9 cellular contexts compared by ENCODE assay signal in the genomic region with DNA sequence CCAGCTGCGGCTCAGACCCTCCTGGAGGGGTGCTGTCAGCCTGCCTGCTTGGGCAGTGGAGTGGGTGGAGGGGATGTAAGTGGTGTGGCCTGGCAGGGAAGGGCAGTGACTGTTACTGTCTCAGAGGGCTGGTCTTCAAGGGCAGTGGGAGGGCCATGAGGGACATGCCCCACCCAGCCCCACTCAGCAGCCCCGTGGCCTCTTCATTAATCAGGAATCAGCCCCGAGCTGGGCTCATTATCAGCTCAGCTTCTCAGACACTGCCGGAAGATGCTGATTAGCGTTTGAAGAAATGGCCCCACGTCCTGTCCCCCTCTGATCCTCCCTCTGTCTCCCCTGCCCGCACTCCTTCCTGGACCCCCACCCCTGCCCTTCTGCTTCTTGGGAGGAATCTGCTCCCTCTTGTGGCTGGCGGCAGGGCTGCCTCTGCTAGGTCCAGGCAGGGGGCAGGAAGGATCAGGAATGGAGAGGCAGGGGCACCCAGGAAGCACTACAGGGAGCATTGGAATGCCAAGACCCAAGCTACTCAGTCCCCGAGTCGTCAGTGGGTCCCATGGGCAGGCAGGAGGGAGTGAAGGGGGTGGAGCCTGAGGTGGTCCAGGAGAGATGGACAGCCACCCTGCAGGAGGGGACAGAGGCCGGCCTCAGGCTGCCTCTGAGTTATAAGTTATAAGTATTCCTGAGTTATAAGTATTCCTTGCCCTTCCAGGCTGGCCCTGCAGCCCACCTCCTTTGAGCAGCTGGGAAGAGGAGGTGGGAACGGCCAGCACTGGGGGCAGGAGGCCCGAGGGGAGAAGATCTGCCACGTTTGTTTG. TPM values are rescaled to one million over a fixed set of nuclear protein-coding genes. Genes with fewer than 3 reads are reported as not detected.
DNase-seq lines count a peak whose midpoint lies in the region; ATAC-seq and TF ChIP-seq lines count a peak whose summit lies in the region.
"Had no signal": no experiment of that assay in that cellular context is flagged by ENCODE, and none has a peak within 500 bp of the region (broad histone marks: within the 10 kb centered on the region; RNA-seq: fewer than 3 reads in every experiment).

No MANE protein-coding gene starts in this region.

- peak overlapping the region in 1 of 2 donors; percentile 52 for H3K4me3 Mint-ChIP-seq in activated T-cell treated with anti-CD3 and anti-CD28 coated beads, Interleukin-2, amount 50 U/mL, for 72 hours
- H3K4me3 Mint-ChIP-seq in activated T-cell treated with anti-CD3 and anti-CD28 coated beads, Interleukin-2, amount 50 U/mL, for 4 hours = no peak overlapping the region

- TF ChIP-seq CTCF in cardiac fibroblast (IDR thresholded peaks at IDR 0.05; ENCODE audit: low read depth, low read length) = peak; percentile 87

- DNase-seq in activated T-cell treated with anti-CD3 and anti-CD28 coated beads, Interleukin-2, amount 50 U/mL, for 72 hours = no peak
- no peak for DNase-seq in activated T-cell treated with anti-CD3 and anti-CD28 coated beads, Interleukin-2, amount 50 U/mL, for 4 hours
- DNase-seq in NCI-H2196 (lab: John Stamatoyannopoulos, UW; ENCODE audit: unreplicated experiment) = peak; percentile 13
- peak; percentile 36 to 61 for DNase-seq in cardiac fibroblast (ENCODE audit: low read depth in 2 of 2)
- peak; percentile 9 to 22 for DNase-seq in lung microvascular endothelial cell (ENCODE audit: low read depth in 2 of 2)
- DNase-seq in dedifferentiated amniotic fluid mesenchymal stem cell (ENCODE audit: extremely low spot score) = no peak

- H3K4me1 Mint-ChIP-seq in activated T-cell treated with anti-CD3 and anti-CD28 coated beads, Interleukin-2, amount 50 U/mL, for 72 hours (ENCODE audit: low read depth) = peaks cover 18% of the 10 kb centered on the region
- peaks cover 13% of the 10 kb centered on the region for H3K4me1 Mint-ChIP-seq in activated T-cell treated with anti-CD3 and anti-CD28 coated beads, Interleukin-2, amount 50 U/mL, for 4 hours (ENCODE audit: low read depth)

- no peaks in the 10 kb centered on the region for H3K9me3 Mint-ChIP-seq in activated T-cell treated with anti-CD3 and anti-CD28 coated beads, Interleukin-2, amount 50 U/mL, for 72 hours
- no peaks in the 10 kb centered on the region for H3K9me3 Mint-ChIP-seq in activated T-cell treated with anti-CD3 and anti-CD28 coated beads, Interleukin-2, amount 50 U/mL, for 4 hours

- no peaks in the 10 kb centered on the region for H3K36me3 Mint-ChIP-seq in activated T-cell treated with anti-CD3 and anti-CD28 coated beads, Interleukin-2, amount 50 U/mL, for 72 hours (ENCODE audit: insufficient read depth in 2 of 2)
- H3K36me3 Mint-ChIP-seq in activated T-cell treated with anti-CD3 and anti-CD28 coated beads, Interleukin-2, amount 50 U/mL, for 4 hours (ENCODE audit: insufficient read depth) = no peaks in the 10 kb centered on the region

- H3K27me3 Mint-ChIP-seq in activated T-cell treated with anti-CD3 and anti-CD28 coated beads, Interleukin-2, amount 50 U/mL, for 72 hours (ENCODE audit: low read depth) = peaks cover 85% of the 10 kb centered on the region
- H3K27me3 Mint-ChIP-seq in activated T-cell treated with anti-CD3 and anti-CD28 coated beads, Interleukin-2, amount 50 U/mL, for 4 hours (ENCODE audit: low read depth) = peaks cover 83% of the 10 kb centered on the region

- H3K27ac Mint-ChIP-seq in activated T-cell treated with anti-CD3 and anti-CD28 coated beads, Interleukin-2, amount 50 U/mL, for 72 hours = no peak overlapping the region

- H3K4me3 ChIP-seq in cardiac fibroblast (replicated peaks in 1 of 2; ENCODE audit: low read depth in 2 of 2, low read length in 2 of 2) = no peak overlapping the region

- peak; percentile 21 to 25 for ATAC-seq in activated T-cell treated with anti-CD3 and anti-CD28 coated beads, Interleukin-2, amount 50 U/mL, for 72 hours (replicated peaks in 1 of 2)
- no peak for ATAC-seq in activated T-cell treated with anti-CD3 and anti-CD28 coated beads, Interleukin-2, amount 50 U/mL, for 4 hours
- ATAC-seq in HG03025 (IDR thresholded peaks at IDR 0.05; ENCODE audit: low FRiP score, unreplicated experiment) = no peak
- ATAC-seq in GM21529 (IDR thresholded peaks at IDR 0.05; ENCODE audit: unreplicated experiment) = no peak

RNA-seq across cellular contexts. Expression of a gene that starts 7.0 kb away (rescaled TPM):
- total RNA-seq in activated T-cell treated with anti-CD3 and anti-CD28 coated beads, Interleukin-2, amount 50 U/mL, for 72 hours = under 1 TPM; 0.19 to 0.30 TPM
- total RNA-seq in activated T-cell treated with anti-CD3 and anti-CD28 coated beads, Interleukin-2, amount 50 U/mL, for 4 hours = under 1 TPM in 1 of 3 donors, not detected in 2; 0.08 TPM
- total RNA-seq in lung microvascular endothelial cell = not detected in 2 replicates
- total RNA-seq: subcutaneous adipose tissue had no signal

RNA-seq across cellular contexts. Expression of a gene that starts 22.3 kb away (rescaled TPM):
- total RNA-seq in activated T-cell treated with anti-CD3 and anti-CD28 coated beads, Interleukin-2, amount 50 U/mL, for 72 hours = 10 to 100 TPM; 24.7 to 25.5 TPM
- total RNA-seq in activated T-cell treated with anti-CD3 and anti-CD28 coated beads, Interleukin-2, amount 50 U/mL, for 4 hours = 10 to 100 TPM; 38.3 to 42.0 (median 40.3) TPM
- total RNA-seq in lung microvascular endothelial cell = 0.40 and 0.44 TPM in 2 replicates

RNA-seq across cellular contexts. Expression of a gene that starts 22.6 kb away (rescaled TPM):
- 1 to 10 TPM; 4.5 to 5.3 TPM for total RNA-seq in activated T-cell treated with anti-CD3 and anti-CD28 coated beads, Interleukin-2, amount 50 U/mL, for 72 hours
- total RNA-seq in activated T-cell treated with anti-CD3 and anti-CD28 coated beads, Interleukin-2, amount 50 U/mL, for 4 hours = 1 to 10 TPM; 3.6 to 4.8 (median 4.3) TPM
- not detected in 2 replicates for total RNA-seq in lung microvascular endothelial cell

RNA-seq across cellular contexts. Expression of a gene that starts 22.6 kb away (rescaled TPM):
- 10 to 100 TPM; 39.4 to 47.3 TPM for total RNA-seq in activated T-cell treated with anti-CD3 and anti-CD28 coated beads, Interleukin-2, amount 50 U/mL, for 72 hours
- 10 to 100 TPM; 36.8 to 47.9 (median 46.7) TPM for total RNA-seq in activated T-cell treated with anti-CD3 and anti-CD28 coated beads, Interleukin-2, amount 50 U/mL, for 4 hours
- total RNA-seq in lung microvascular endothelial cell = 21.1 and 22.2 TPM in 2 replicates

RNA-seq across cellular contexts. Expression of a gene that starts 50.1 kb away (rescaled TPM):
- total RNA-seq in activated T-cell treated with anti-CD3 and anti-CD28 coated beads, Interleukin-2, amount 50 U/mL, for 72 hours = 1 to 10 TPM in 1 of 2 donors, under 1 TPM in 1; 0.83 to 1.3 TPM
- 1 to 10 TPM in 1 of 3 donors, under 1 TPM in 2; 0.37 to 1.1 (median 0.60) TPM for total RNA-seq in activated T-cell treated with anti-CD3 and anti-CD28 coated beads, Interleukin-2, amount 50 U/mL, for 4 hours
- total RNA-seq in lung microvascular endothelial cell = 13.9 and 28.6 TPM in 2 replicates

Comparison
In these comparisons a context has a peak if more than half of its experiments do, and no peak if none do; other contexts are left out.
1. ATAC-seq: peak in activated T-cell treated with anti-CD3 and anti-CD28 coated beads, Interleukin-2, amount 50 U/mL, for 72 hours (2 of 2); none in activated T-cell treated with anti-CD3 and anti-CD28 coated beads, Interleukin-2, amount 50 U/mL, for 4 hours (0 of 2), HG03025 (single experiment) and GM21529 (single experiment).
2. DNase-seq: peak in NCI-H2196 (single experiment), cardiac fibroblast (2 of 2) and lung microvascular endothelial cell (2 of 2); none in activated T-cell treated with anti-CD3 and anti-CD28 coated beads, Interleukin-2, amount 50 U/mL, for 72 hours (0 of 2), activated T-cell treated with anti-CD3 and anti-CD28 coated beads, Interleukin-2, amount 50 U/mL, for 4 hours (single experiment) and dedifferentiated amniotic fluid mesenchymal stem cell (single experiment).
3. RNA of a gene that starts 22.3 kb away (total RNA-seq): 38.3 to 42.0 TPM in activated T-cell treated with anti-CD3 and anti-CD28 coated beads, Interleukin-2, amount 50 U/mL, for 4 hours and 24.7 to 25.5 TPM in activated T-cell treated with anti-CD3 and anti-CD28 coated beads, Interleukin-2, amount 50 U/mL, for 72 hours; 0.40 to 0.44 TPM in lung microvascular endothelial cell; every median in the first group is over 10 times any median in the second.